8 cellular contexts compared by ENCODE assay signal in the genomic region with DNA sequence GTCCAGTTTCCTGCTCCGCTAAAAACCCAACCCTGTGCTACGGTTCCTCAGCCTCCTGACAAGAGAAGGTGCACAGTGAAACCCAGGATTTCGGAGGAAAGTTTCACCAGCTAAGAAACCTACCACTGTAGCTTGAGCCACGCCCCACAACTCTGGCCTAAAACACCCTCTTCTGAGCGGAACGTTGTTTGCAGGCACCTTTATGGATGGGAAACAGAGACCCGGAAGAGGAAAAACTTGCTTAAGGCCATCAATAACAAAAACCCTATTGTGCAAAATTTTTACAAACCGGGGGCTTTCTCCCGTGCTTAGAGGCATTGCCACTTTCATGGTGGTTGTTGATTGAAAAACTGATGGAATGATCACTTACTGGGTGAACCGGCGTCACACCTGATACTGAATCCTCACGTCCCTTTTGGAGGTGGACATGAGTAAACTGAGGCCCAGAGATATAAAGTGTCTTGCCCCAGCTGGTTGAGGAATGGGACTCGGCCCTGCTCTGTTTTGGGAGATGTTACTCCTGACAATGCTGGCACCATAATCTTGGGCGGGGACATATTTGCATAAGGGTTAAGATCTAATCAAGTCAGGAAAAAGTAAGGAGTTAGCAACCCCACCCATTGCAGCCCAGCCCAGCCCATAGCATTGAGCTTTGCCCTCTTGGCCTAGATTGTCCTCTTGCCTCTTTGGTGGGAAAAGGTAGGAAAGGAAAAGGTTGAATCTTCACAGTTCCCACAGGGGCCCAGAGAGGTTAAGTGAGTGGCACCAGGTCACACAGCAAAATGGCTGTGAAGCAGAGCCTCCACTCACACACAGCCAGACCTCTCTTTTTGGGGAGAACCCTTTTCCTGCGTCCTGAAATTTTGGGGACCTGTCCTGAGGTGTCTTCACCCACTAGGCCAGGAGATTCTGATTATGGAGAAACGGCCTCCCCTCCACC. TPM values are rescaled to one million over a fixed set of nuclear protein-coding genes. Genes with fewer than 3 reads are reported as not detected.
DNase-seq lines count a peak whose midpoint lies in the region; TF ChIP-seq lines count a peak whose summit lies in the region.

No MANE protein-coding gene starts in this region.

- peak overlapping the region in 9 of 11 experiments; percentile 34 to 67 (median 54); a peak in 16 of 22 replicates for H3K27ac ChIP-seq in BLaER1 treated with 17β-estradiol and CSF1 and Interleukin-3, amounts not matched to agents 10 nM and 100 nM
- peak overlapping the region; percentile 31 for H3K27ac ChIP-seq in suprapubic skin

- peak; percentile 64 for DNase-seq in M059J (ENCODE audit: low read depth)
- DNase-seq in astrocyte of the hippocampus (ENCODE audit: low read depth, low spot score) = peak; percentile 44
- DNase-seq in kidney epithelial cell (ENCODE audit: low read depth) = no peak
- no peak for DNase-seq in suprapubic skin (ENCODE audit: low spot score in 2 of 2)
- DNase-seq in NCI-H1048 (lab: John Stamatoyannopoulos, UW) = no peak
- DNase-seq in cerebellum (ENCODE audit: low spot score) = no peak
- DNase-seq in mesenteric fat pad (ENCODE audit: low spot score) = no peak

- H3K4me1 ChIP-seq in BLaER1 treated with 17β-estradiol and CSF1 and Interleukin-3, amounts not matched to agents 10 nM and 100 nM = peaks cover 18 to 26% (median 24%) of the 10 kb centered on the region in 10 experiments
- H3K4me1 ChIP-seq in suprapubic skin = peaks cover 20% of the 10 kb centered on the region

- H3K9me3 ChIP-seq in BLaER1 treated with 17β-estradiol and CSF1 and Interleukin-3, amounts not matched to agents 10 nM and 100 nM (replicated peaks in 1 of 11) = peaks cover 1 to 4% (median 3%) of the 10 kb centered on the region in 11 experiments; a peak in 16 of 22 replicates
- H3K9me3 ChIP-seq in suprapubic skin = no peaks in the 10 kb centered on the region

- H4K20me1 ChIP-seq in BLaER1 treated with 17β-estradiol and CSF1 and Interleukin-3, amounts not matched to agents 10 nM and 100 nM = no peaks in the 10 kb centered on the region

- TF ChIP-seq EP300 in suprapubic skin (IDR thresholded peaks at IDR 0.05) = no peak

- H3K9ac ChIP-seq in BLaER1 treated with 17β-estradiol and CSF1 and Interleukin-3, amounts not matched to agents 10 nM and 100 nM = peak overlapping the region; percentile 53 to 80 (median 73)

- WGBS in suprapubic skin = 36% methylated on average over 13 of the region's 16 CpGs

- H3K4me2 ChIP-seq in BLaER1 treated with 17β-estradiol and CSF1 and Interleukin-3, amounts not matched to agents 10 nM and 100 nM = peak overlapping the region; percentile 78 to 96 (median 90)

- H3K27me3 ChIP-seq in BLaER1 treated with 17β-estradiol and CSF1 and Interleukin-3, amounts not matched to agents 10 nM and 100 nM = peaks cover 27 to 53% (median 37%) of the 10 kb centered on the region in 11 experiments
- peaks cover 6% of the 10 kb centered on the region for H3K27me3 ChIP-seq in kidney epithelial cell (ENCODE audit: control insufficient read depth, insufficient read depth, low read length)
- H3K27me3 ChIP-seq in suprapubic skin = no peaks in the 10 kb centered on the region

- H3K36me3 ChIP-seq in BLaER1 treated with 17β-estradiol and CSF1 and Interleukin-3, amounts not matched to agents 10 nM and 100 nM = no peaks in the 10 kb centered on the region
- no peaks in the 10 kb centered on the region for H3K36me3 ChIP-seq in kidney epithelial cell (ENCODE audit: control insufficient read depth, insufficient read depth, low read length)
- no peaks in the 10 kb centered on the region for H3K36me3 ChIP-seq in suprapubic skin

- no peak for TF ChIP-seq POLR2A in suprapubic skin (IDR thresholded peaks at IDR 0.05)

- no peak for TF ChIP-seq CTCF in kidney epithelial cell (IDR thresholded peaks at IDR 0.05; ENCODE audit: insufficient read depth, low read length, poor library complexity, severe bottlenecking)
- TF ChIP-seq CTCF in suprapubic skin (IDR thresholded peaks at IDR 0.05) = no peak

- H3K4me3 ChIP-seq in BLaER1 treated with 17β-estradiol and CSF1 and Interleukin-3, amounts not matched to agents 10 nM and 100 nM = peak overlapping the region; percentile 51 to 75 (median 62)
- H3K4me3 ChIP-seq in kidney epithelial cell (ENCODE audit: low read depth, low read length) (peak overlapping the region; percentile 32), suprapubic skin (peak overlapping the region; percentile 57)

RNA-seq across cellular contexts. Expression of gene PTGS1, which starts 23.2 kb away (rescaled TPM):
- 4.8 and 6.7 TPM in 2 replicates for total RNA-seq in M059J (2014; rRNA removed; shearing (Covaris generic))
- total RNA-seq in kidney epithelial cell = 0.04 and 0.07 TPM in 2 replicates
- total RNA-seq in suprapubic skin = 100 to 1,000 TPM in 1 of 4 donors, 10 to 100 TPM in 3; 64.3 to 124 (median 73.1) TPM
- total RNA-seq in cerebellum = 1.2 TPM
- 16.5 TPM for total RNA-seq in mesenteric fat pad

Comparison
In these comparisons a context has a peak if more than half of its experiments do, and no peak if none do; other contexts are left out.
1. DNase-seq: peak in M059J (single experiment) and astrocyte of the hippocampus (single experiment); none in kidney epithelial cell (single experiment), suprapubic skin (0 of 2), NCI-H1048 (single experiment), cerebellum (single experiment) and mesenteric fat pad (single experiment).
2. Peak in every context shown above with its lines, with median percentiles within 50 percentile points of each other: H3K4me3 ChIP-seq.